ENCODE assay signal across 15 cellular contexts in genomic region chr14:96410119-96410518, GRCh38. TPM values are rescaled to one million over a fixed set of nuclear protein-coding genes. Genes with fewer than 3 reads are reported as not detected.
"Had no signal": no experiment of that assay in that cellular context is flagged by ENCODE, and none has a peak within 500 bp of the region (broad histone marks: within the 10 kb centered on the region; RNA-seq: fewer than 3 reads in every experiment).

No MANE protein-coding gene starts in this region.

- DNase-seq: cortex of kidney; effector memory CD4-positive, alpha-beta T cell; gastrocnemius medialis; heart right ventricle; hypothalamus; islet precursor cell; naive thymus-derived CD8-positive, alpha-beta T cell; posterior cingulate gyrus; sigmoid colon; stimulated activated CD4-positive, alpha-beta T cell treated with anti-CD3 and anti-CD28 coated beads, Interleukin-12 subunit alpha, Interleukin-12 subunit beta, amount 100 ng/mL, for 4 hours; stimulated activated naive CD4-positive, alpha-beta T cell treated with Interleukin-2 at 50 U/mL for 16 hours; trophoblast cell had no signal

- FAIRE-seq: endometrium, small intestine had no signal

RNA-seq across cellular contexts. Expression of gene AK7, which starts 18.2 kb away (rescaled TPM):
- total RNA-seq: osteocyte had no signal
